8 cellular contexts compared by ENCODE assay signal in the genomic region with DNA sequence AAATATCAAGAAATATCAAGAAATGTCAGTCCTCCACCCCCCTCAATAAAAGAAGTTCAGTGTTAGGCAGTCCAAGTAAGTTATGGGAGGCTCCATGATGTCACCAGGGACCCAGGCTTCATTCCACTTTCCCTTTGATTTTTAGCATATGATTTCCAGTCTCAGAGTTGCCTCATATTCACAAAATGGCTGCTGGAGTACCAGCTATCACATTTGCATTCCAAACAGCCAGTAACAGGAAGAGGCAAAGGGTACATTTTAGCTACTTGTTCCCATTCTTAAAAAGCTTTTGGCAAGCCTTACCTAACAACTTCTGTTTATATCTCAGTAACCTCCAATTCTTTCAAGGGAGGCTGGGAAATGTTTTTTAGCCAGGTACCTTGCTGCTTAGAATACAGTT.
"Had no signal": no experiment of that assay in that cellular context is flagged by ENCODE, and none has a peak within 500 bp of the region (broad histone marks: within the 10 kb centered on the region; RNA-seq: fewer than 3 reads in every experiment).

No MANE protein-coding gene starts in this region.

- H3K4me3 Mint-ChIP-seq: GM23338 had no signal

- H3K4me3 ChIP-seq: GM23338, HAP-1 had no signal

- H3K9ac ChIP-seq: KMS-11 had no signal

- H3K9me3 ChIP-seq: HAP-1 had no signal

- H3K27ac ChIP-seq: KMS-11 had no signal

- FAIRE-seq: HTR-8/SVneo had no signal

- H2AFZ ChIP-seq: GM23338 had no signal

- H3K27ac Mint-ChIP-seq: GM23338 had no signal

- H3K36me3 ChIP-seq: HAP-1 had no signal

- H3K4me2 ChIP-seq: GM23338, KMS-11 had no signal

- ATAC-seq: GM23338, HCT116 had no signal

- DNase-seq: IMR-90, Karpas-422, KBM-7 had no signal
